1 cellular context compared by ENCODE assay signal in the genomic region with DNA sequence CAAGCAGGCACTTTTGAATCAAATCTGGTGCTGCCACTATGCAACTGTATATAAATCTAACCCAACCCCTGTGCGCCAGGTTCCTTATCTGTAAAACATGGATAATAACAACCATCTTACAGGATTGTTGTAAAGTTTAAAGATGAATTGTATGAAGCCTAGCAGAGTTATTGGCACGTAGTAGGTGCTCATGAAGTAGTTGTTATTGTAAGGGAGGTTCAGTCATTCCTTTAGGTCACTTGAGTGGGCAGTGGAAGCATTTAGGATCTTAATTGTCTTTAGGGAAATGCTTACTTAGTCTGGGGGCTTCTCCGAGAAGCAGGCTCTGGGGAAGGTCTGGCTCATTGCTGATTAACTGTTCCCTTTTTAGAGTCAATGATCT.
TF ChIP-seq lines count a peak whose summit lies in the region.

No MANE protein-coding gene starts in this region.

TF ChIP-seq in HEK293T, 16 proteins besides CTCF, POLR2A, EP300 and RAD21 (continued from another document):
- TF ChIP-seq BHLHE40 (IDR thresholded peaks at IDR 0.05; ENCODE audit: borderline replicate concordance) (no peak), SUZ12 (IDR thresholded peaks at IDR 0.05) (no peak)
